ENCODE assay signal across 9 cellular contexts in the genomic region with DNA sequence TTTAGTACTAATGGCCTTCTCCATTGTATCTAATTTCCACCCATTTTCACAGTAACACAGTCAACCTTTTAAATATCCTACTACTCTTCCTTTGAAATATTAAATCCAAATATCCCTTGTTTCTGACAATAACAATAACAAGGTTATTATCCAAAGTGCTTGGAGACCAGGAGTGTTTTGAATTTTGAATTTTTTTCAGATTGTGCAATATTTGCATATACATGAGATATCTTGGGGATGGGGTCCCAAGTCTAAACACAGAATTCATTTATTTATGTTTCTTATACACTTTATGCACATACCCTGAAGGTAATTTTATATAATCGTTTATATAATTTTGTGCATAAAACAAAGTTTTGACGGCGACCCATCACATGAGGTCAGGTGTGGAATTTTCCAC.
"Had no signal": no experiment of that assay in that cellular context is flagged by ENCODE, and none has a peak within 500 bp of the region (broad histone marks: within the 10 kb centered on the region; RNA-seq: fewer than 3 reads in every experiment).

No MANE protein-coding gene starts in this region.

- H3K9ac ChIP-seq: GM23248 had no signal

- H3K9me3 ChIP-seq: HAP-1 had no signal

- H2AFZ ChIP-seq: GM23248 had no signal

- H3K27ac Mint-ChIP-seq: HFFc6, IgD-negative memory B cell had no signal

- H3K9me3 Mint-ChIP-seq: HFFc6, IgD-negative memory B cell had no signal

- H3K27me3 Mint-ChIP-seq: IgD-negative memory B cell had no signal

- H3K4me1 ChIP-seq: HAP-1 had no signal

- H3K4me3 ChIP-seq: GM23248, HAP-1 had no signal

- H3K4me3 Mint-ChIP-seq: HFFc6, IgD-negative memory B cell had no signal

- H3K27ac ChIP-seq: GM23248, HL-60 had no signal

- ATAC-seq: HCT116 had no signal

- DNase-seq: GM23248, GOT3, H7, HFFc6, KG1 had no signal
